Comparison of ENCODE assay signal across 12 cellular contexts in the genomic region with DNA sequence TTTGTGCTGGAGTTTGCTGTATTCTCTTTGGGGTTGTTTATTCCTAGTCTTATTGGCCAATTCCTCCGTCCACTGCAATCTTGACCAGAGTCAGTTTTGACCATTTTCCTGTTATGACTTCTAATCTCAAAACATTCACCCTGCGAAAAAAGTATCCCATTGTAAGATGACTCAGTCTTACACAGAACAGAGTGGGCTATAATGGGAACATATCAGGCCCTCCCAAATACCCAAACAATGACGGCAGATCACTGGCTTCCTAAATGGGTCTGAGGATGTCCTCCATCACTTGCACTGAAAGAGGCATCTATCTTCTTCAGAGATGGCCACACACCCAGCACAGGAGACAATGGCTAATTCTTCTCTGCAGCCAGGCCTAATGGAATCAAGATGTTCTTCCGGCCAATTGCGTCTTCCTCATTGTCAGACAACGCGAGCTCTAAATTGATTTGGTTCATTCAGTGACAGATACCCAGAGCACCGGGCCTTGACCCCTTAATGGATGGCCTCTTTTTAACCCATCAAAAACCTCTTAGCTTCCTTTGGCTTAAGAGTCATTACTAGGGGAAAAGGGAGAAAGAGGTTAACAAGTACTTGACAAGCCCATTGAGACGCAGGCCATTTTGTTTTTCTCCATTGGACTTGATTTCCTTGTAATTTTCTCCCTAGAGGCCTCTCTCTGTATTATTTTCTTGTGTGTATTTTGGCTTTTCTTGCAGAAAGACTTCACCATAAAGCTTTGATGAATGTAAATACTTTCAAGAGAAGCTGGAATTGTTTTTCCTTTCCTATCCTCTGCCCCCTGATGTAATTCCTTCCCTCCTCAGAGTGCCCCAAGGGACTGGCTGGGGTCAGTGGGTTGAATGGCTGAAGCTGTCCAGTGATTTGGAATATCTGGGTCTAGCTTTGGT.
DNase-seq lines count a peak whose midpoint lies in the region; ATAC-seq and TF ChIP-seq lines count a peak whose summit lies in the region.
"Had no signal": no experiment of that assay in that cellular context is flagged by ENCODE, and none has a peak within 500 bp of the region (broad histone marks: within the 10 kb centered on the region; RNA-seq: fewer than 3 reads in every experiment).

No MANE protein-coding gene starts in this region.

- no peak overlapping the region for H3K9ac ChIP-seq in BLaER1 treated with 17β-estradiol and CSF1 and Interleukin-3, amounts not matched to agents 10 nM and 100 nM

- TF ChIP-seq CTCF in foreskin fibroblast (IDR thresholded peaks at IDR 0.05; ENCODE audit: low read depth, low read length) (no peak), mucosa of descending colon (IDR thresholded peaks at IDR 0.05) (no peak)

- H3K4me2 ChIP-seq in BLaER1 treated with 17β-estradiol and CSF1 and Interleukin-3, amounts not matched to agents 10 nM and 100 nM = peak overlapping the region; percentile 71 to 97 (median 92)

- DNase-seq in RPMI7951 (ENCODE audit: low read depth) (peak; percentile 93), foreskin fibroblast (peak; percentile 90 to 92), pons (ENCODE audit: low spot score) (peak; percentile 74), mucosa of descending colon (no peak)
- DNase-seq: activated CD4-positive, alpha-beta memory T cell treated with anti-CD3 and anti-CD28 coated beads, Interleukin-2, amount 10 ng/mL, durations not matched to agents 7 days and 5 days; NCI-H1105 treated with DMSO at 0.1 percent for 48 hours; stimulated activated CD4-positive, alpha-beta T cell treated with anti-CD3 and anti-CD28 coated beads, Interleukin-1b, Interleukin-23, amount 100 ng/mL, for 48 hours had no signal

- peaks cover 0 to 5% (median 0%) of the 10 kb centered on the region in 11 experiments; a peak in 1 of 22 replicates for H3K9me3 ChIP-seq in BLaER1 treated with 17β-estradiol and CSF1 and Interleukin-3, amounts not matched to agents 10 nM and 100 nM (replicated peaks in 1 of 11)
- H3K9me3 ChIP-seq in mucosa of descending colon = no peaks in the 10 kb centered on the region

- H3K36me3 ChIP-seq in BLaER1 treated with 17β-estradiol and CSF1 and Interleukin-3, amounts not matched to agents 10 nM and 100 nM = no peaks in the 10 kb centered on the region
- H3K36me3 ChIP-seq in mucosa of descending colon (ENCODE audit: low read depth) = no peaks in the 10 kb centered on the region

- H4K20me1 ChIP-seq in BLaER1 treated with 17β-estradiol and CSF1 and Interleukin-3, amounts not matched to agents 10 nM and 100 nM = no peaks in the 10 kb centered on the region

- ATAC-seq in GM21528 (IDR thresholded peaks at IDR 0.05; ENCODE audit: low FRiP score, unreplicated experiment) (no peak), mucosa of descending colon (no peak), HG03432 (IDR thresholded peaks at IDR 0.05; ENCODE audit: unreplicated experiment) (no peak), GM21381 (IDR thresholded peaks at IDR 0.05; ENCODE audit: unreplicated experiment) (no peak)

- intact Hi-C loops in mucosa of descending colon (cut with DNase I, micrococcal nuclease) = no loop called here

- peak overlapping the region in 6 of 11 experiments; percentile 27 to 89 (median 81); a peak in 7 of 22 replicates for H3K27ac ChIP-seq in BLaER1 treated with 17β-estradiol and CSF1 and Interleukin-3, amounts not matched to agents 10 nM and 100 nM

- H3K4me1 ChIP-seq in BLaER1 treated with 17β-estradiol and CSF1 and Interleukin-3, amounts not matched to agents 10 nM and 100 nM = peaks cover 59 to 89% (median 74%) of the 10 kb centered on the region in 10 experiments
- peaks cover 9% of the 10 kb centered on the region for H3K4me1 ChIP-seq in mucosa of descending colon (ENCODE audit: low read depth)

- no peak overlapping the region for H3K4me3 ChIP-seq in BLaER1 treated with 17β-estradiol and CSF1 and Interleukin-3, amounts not matched to agents 10 nM and 100 nM
- H3K4me3 ChIP-seq in foreskin fibroblast (ENCODE audit: low read depth in 1 of 2, low read length in 2 of 2) (no peak overlapping the region), mucosa of descending colon (no peak overlapping the region)
- H3K4me3 ChIP-seq: dorsolateral prefrontal cortex had no signal

- H3K27me3 ChIP-seq in BLaER1 treated with 17β-estradiol and CSF1 and Interleukin-3, amounts not matched to agents 10 nM and 100 nM = no peaks in the 10 kb centered on the region
- H3K27me3 ChIP-seq: dorsolateral prefrontal cortex had no signal

Comparison
In these comparisons a context has a peak if more than half of its experiments do, and no peak if none do; other contexts are left out.
1. DNase-seq: peak in RPMI7951 (single experiment), foreskin fibroblast (2 of 2) and pons (single experiment); none in mucosa of descending colon (0 of 3).